Comparison of ENCODE assay signal across 13 cellular contexts in genomic region chr2:100283724-100284501, GRCh38. TPM values are rescaled to one million over a fixed set of nuclear protein-coding genes. Genes with fewer than 3 reads are reported as not detected.
DNase-seq lines count a peak whose midpoint lies in the region; ATAC-seq and TF ChIP-seq lines count a peak whose summit lies in the region.
"Had no signal": no experiment of that assay in that cellular context is flagged by ENCODE, and none has a peak within 500 bp of the region (broad histone marks: within the 10 kb centered on the region; RNA-seq: fewer than 3 reads in every experiment).

No MANE protein-coding gene starts in this region.

- no peak for TF ChIP-seq EP300 in esophagus muscularis mucosa (IDR thresholded peaks at IDR 0.05)

- TF ChIP-seq POLR2A in esophagus muscularis mucosa (IDR thresholded peaks at IDR 0.05; ENCODE audit: low read depth) (no peak), uterus (IDR thresholded peaks at IDR 0.05) (no peak)

- H3K4me1 ChIP-seq in esophagus muscularis mucosa (peaks cover 0 to 47% (median 9%) of the 10 kb centered on the region in 4 donors), uterus (peaks cover 0 to 12% of the 10 kb centered on the region in 2 donors)
- H3K4me1 ChIP-seq: parathyroid adenoma had no signal

- ATAC-seq in activated naive CD4-positive, alpha-beta T cell treated with anti-CD3 and anti-CD28 coated beads, Interleukin-2, amount 50 U/mL, for 72 hours, result no peak
- ATAC-seq in GM18870 (IDR thresholded peaks at IDR 0.05; ENCODE audit: unreplicated experiment) (no peak), omental fat pad (ENCODE audit: low FRiP score) (no peak)
- ATAC-seq: activated T-helper 17 cell treated with anti-CD3 and anti-CD28 coated beads, Interleukin-2, amount 50 U/mL, for 72 hours had no signal

- H3K36me3 ChIP-seq in esophagus muscularis mucosa (peaks cover 0 to 44% (median 25%) of the 10 kb centered on the region in 4 donors), uterus (no peaks in the 10 kb centered on the region)
- H3K36me3 ChIP-seq: cardiac muscle cell had no signal

- WGBS in esophagus muscularis mucosa, result 76% methylated on average over 20 of the region's 20 CpGs

- H3K27ac ChIP-seq in esophagus muscularis mucosa (replicated peaks in 1 of 4), result peak overlapping the region in 3 of 4 donors; percentile 57 to 77 (median 74)
- H3K27ac ChIP-seq in uterus, result peak overlapping the region; percentile 87 to 91
- H3K27ac ChIP-seq: cardiac muscle cell, parathyroid adenoma had no signal

- peaks cover 36% of the 10 kb centered on the region for H3K4me1 Mint-ChIP-seq in activated naive CD4-positive, alpha-beta T cell treated with anti-CD3 and anti-CD28 coated beads, Interleukin-2, amount 10 ng/mL, durations not matched to agents 7 days and 5 days

- in situ Hi-C loops in SK-MEL-5 (cut with HindIII; ENCODE audit: low pct_unique_long_range_greater_than_20kb, low sequenced_read_pairs), result no loop called here

- H3K9me3 ChIP-seq in esophagus muscularis mucosa (no peaks in the 10 kb centered on the region), uterus (no peaks in the 10 kb centered on the region)

- CTCF ChIA-PET in activated naive CD4-positive, alpha-beta T cell treated with anti-CD3 and anti-CD28 coated beads, Interleukin-2, amount 10 ng/mL, durations not matched to agents 7 days and 5 days (lab: Charles Lee), result no interaction called here

- H3K27ac Mint-ChIP-seq in activated naive CD4-positive, alpha-beta T cell treated with anti-CD3 and anti-CD28 coated beads, Interleukin-2, amount 10 ng/mL, durations not matched to agents 7 days and 5 days, result peak overlapping the region; percentile 38
- no peak overlapping the region for H3K27ac Mint-ChIP-seq in activated naive CD4-positive, alpha-beta T cell treated with anti-CD3 and anti-CD28 coated beads, Interleukin-2, amount 50 U/mL, for 72 hours
- H3K27ac Mint-ChIP-seq: activated T-helper 17 cell treated with anti-CD3 and anti-CD28 coated beads, Interleukin-2, amount 50 U/mL, for 72 hours had no signal

- H3K36me3 Mint-ChIP-seq in activated naive CD4-positive, alpha-beta T cell treated with anti-CD3 and anti-CD28 coated beads, Interleukin-2, amount 10 ng/mL, durations not matched to agents 7 days and 5 days, result no peaks in the 10 kb centered on the region
- H3K36me3 Mint-ChIP-seq in activated naive CD4-positive, alpha-beta T cell treated with anti-CD3 and anti-CD28 coated beads, Interleukin-2, amount 50 U/mL, for 72 hours, result no peaks in the 10 kb centered on the region

- no peak overlapping the region for H3K4me3 Mint-ChIP-seq in activated naive CD4-positive, alpha-beta T cell treated with anti-CD3 and anti-CD28 coated beads, Interleukin-2, amount 10 ng/mL, durations not matched to agents 7 days and 5 days
- H3K4me3 Mint-ChIP-seq: activated T-helper 17 cell treated with anti-CD3 and anti-CD28 coated beads, Interleukin-2, amount 50 U/mL, for 72 hours had no signal

- H3K9me3 Mint-ChIP-seq in activated naive CD4-positive, alpha-beta T cell treated with anti-CD3 and anti-CD28 coated beads, Interleukin-2, amount 10 ng/mL, durations not matched to agents 7 days and 5 days, result no peaks in the 10 kb centered on the region
- no peaks in the 10 kb centered on the region for H3K9me3 Mint-ChIP-seq in activated naive CD4-positive, alpha-beta T cell treated with anti-CD3 and anti-CD28 coated beads, Interleukin-2, amount 50 U/mL, for 72 hours
- H3K9me3 Mint-ChIP-seq: activated T-helper 17 cell treated with anti-CD3 and anti-CD28 coated beads, Interleukin-2, amount 50 U/mL, for 72 hours had no signal

- peaks cover 37% of the 10 kb centered on the region for H3K27me3 Mint-ChIP-seq in activated naive CD4-positive, alpha-beta T cell treated with anti-CD3 and anti-CD28 coated beads, Interleukin-2, amount 10 ng/mL, durations not matched to agents 7 days and 5 days

- no peak for DNase-seq in activated naive CD4-positive, alpha-beta T cell treated with anti-CD3 and anti-CD28 coated beads, Interleukin-2, amount 10 ng/mL, durations not matched to agents 7 days and 5 days
- no peak for DNase-seq in activated naive CD4-positive, alpha-beta T cell treated with anti-CD3 and anti-CD28 coated beads, Interleukin-2, amount 50 U/mL, for 72 hours (ENCODE audit: low spot score in 2 of 2)
- DNase-seq in SK-MEL-5 (ENCODE audit: low read depth, low spot score), result peak; percentile 97
- peak; percentile 75 for DNase-seq in esophagus muscularis mucosa (ENCODE audit: extremely low spot score)
- no peak for DNase-seq in uterus
- DNase-seq in omental fat pad (ENCODE audit: low spot score), result no peak
- DNase-seq in NCI-H187 (lab: John Stamatoyannopoulos, UW), result no peak

- intact Hi-C loops in esophagus muscularis mucosa (cut with DNase I) (no loop called here), uterus (cut with DNase I; ENCODE audit: low total_unique reads) (no loop called here)

- TF ChIP-seq CTCF in esophagus muscularis mucosa (IDR thresholded peaks at IDR 0.05) (no peak), uterus (IDR thresholded peaks at IDR 0.05) (no peak), omental fat pad (IDR thresholded peaks at IDR 0.05) (no peak)

- H3K4me3 ChIP-seq in esophagus muscularis mucosa, result no peak overlapping the region
- H3K4me3 ChIP-seq in uterus, result no peak overlapping the region
- H3K4me3 ChIP-seq: cardiac muscle cell had no signal

- no peaks in the 10 kb centered on the region for H3K27me3 ChIP-seq in esophagus muscularis mucosa
- H3K27me3 ChIP-seq in uterus, result no peaks in the 10 kb centered on the region
- H3K27me3 ChIP-seq: cardiac muscle cell had no signal

RNA-seq across cellular contexts. Expression of gene LONRF2, which starts 38.4 kb away (rescaled TPM):
- total RNA-seq in activated naive CD4-positive, alpha-beta T cell treated with anti-CD3 and anti-CD28 coated beads, Interleukin-2, amount 50 U/mL, for 72 hours, result under 1 TPM in 1 of 2 donors, not detected in 1; 0.04 TPM
- total RNA-seq in SK-MEL-5 (2014; rRNA removed; shearing (Covaris generic)), result 12.1 and 12.3 TPM in 2 replicates
- polyA plus RNA-seq in SK-MEL-5 (2015; cell fraction: cytosol; rRNA removed), result 8.8 and 9.0 TPM in 2 replicates
- polyA plus RNA-seq in SK-MEL-5 (2015; cell fraction: nucleus; rRNA removed), result 31.1 and 34.2 TPM in 2 replicates
- total RNA-seq in esophagus muscularis mucosa, result 10 to 100 TPM; 33.6 to 45.1 (median 39.5) TPM
- total RNA-seq in uterus, result 100 to 1,000 TPM in 1 of 4 donors, 10 to 100 TPM in 3; 27.9 to 188 (median 58.5) TPM
- total RNA-seq in omental fat pad, result 10 to 100 TPM in 2 of 4 donors, 1 to 10 TPM in 2; 2.5 to 32.8 (median 9.8) TPM
- total RNA-seq: lung microvascular endothelial cell, MCF 10A had no signal

Comparison
In these comparisons a context has a peak if more than half of its experiments do, and no peak if none do; other contexts are left out.
1. DNase-seq: peak in SK-MEL-5 (single experiment) and esophagus muscularis mucosa (single experiment); none in activated naive CD4-positive, alpha-beta T cell treated with anti-CD3 and anti-CD28 coated beads, Interleukin-2, amount 10 ng/mL, durations not matched to agents 7 days and 5 days (single experiment), activated naive CD4-positive, alpha-beta T cell treated with anti-CD3 and anti-CD28 coated beads, Interleukin-2, amount 50 U/mL, for 72 hours (0 of 2), uterus (0 of 2), omental fat pad (single experiment) and NCI-H187 (0 of 2).